12 cellular contexts compared by ENCODE assay signal in genomic region chr19:38252385-38252784, GRCh38. TPM values are rescaled to one million over a fixed set of nuclear protein-coding genes. Genes with fewer than 3 reads are reported as not detected.
DNase-seq lines count a peak whose midpoint lies in the region; ATAC-seq and TF ChIP-seq lines count a peak whose summit lies in the region.
"Had no signal": no experiment of that assay in that cellular context is flagged by ENCODE, and none has a peak within 500 bp of the region (broad histone marks: within the 10 kb centered on the region; RNA-seq: fewer than 3 reads in every experiment).

No MANE protein-coding gene starts in this region.

- 80 to 92% methylated on average over 5 of the region's 5 CpGs for WGBS in heart right ventricle, 2 donors
- 20 to 57% methylated on average over 1 to 5 of the region's 5 CpGs for WGBS in gastroesophageal sphincter (ENCODE audit: low coverage in 1 of 2), 2 donors
- WGBS in aorta, 2 donors, result 25 to 28% methylated on average over 5 of the region's 5 CpGs

- H3K9ac ChIP-seq in parathyroid adenoma, result no peak overlapping the region

- DNase-seq in heart right ventricle (no peak), left ventricle myocardium superior (no peak), aorta (no peak), amniotic stem cell (lab: John Stamatoyannopoulos, UW) (no peak)
- DNase-seq: NCI-H1436, retina, T1000 had no signal

- H3K27ac ChIP-seq in heart right ventricle (peak overlapping the region; percentile 81 to 98 (median 94)), gastroesophageal sphincter (peak overlapping the region; percentile 89 to 97 (median 96)), parathyroid adenoma (peak overlapping the region; percentile 80), aorta (ENCODE audit: low read depth in 1 of 2, low read length in 2 of 2) (peak overlapping the region; percentile 96 to 99)

- peak overlapping the region; percentile 23 to 86 (median 70) for H3K4me3 ChIP-seq in heart right ventricle
- peak overlapping the region; percentile 55 to 81 for H3K4me3 ChIP-seq in gastroesophageal sphincter
- H3K4me3 ChIP-seq in parathyroid adenoma (ENCODE audit: low read depth, low read length), result no peak overlapping the region
- peak overlapping the region; percentile 39 to 53 for H3K4me3 ChIP-seq in aorta (ENCODE audit: low read length in 2 of 2)

- TF ChIP-seq EP300 in gastroesophageal sphincter (IDR thresholded peaks at IDR 0.05), result no peak

- no peak for ATAC-seq in heart right ventricle
- ATAC-seq in left ventricle myocardium superior, result no peak
- no peak for ATAC-seq in gastroesophageal sphincter
- no peak for ATAC-seq in aorta (ENCODE audit: low FRiP score)
- ATAC-seq in HG03175 (IDR thresholded peaks at IDR 0.05; ENCODE audit: unreplicated experiment), result no peak
- no peak for ATAC-seq in HG02870 (IDR thresholded peaks at IDR 0.05; ENCODE audit: unreplicated experiment)

- no peak for TF ChIP-seq CTCF in heart right ventricle (IDR thresholded peaks at IDR 0.05)
- no peak for TF ChIP-seq CTCF in gastroesophageal sphincter (IDR thresholded peaks at IDR 0.05)
- TF ChIP-seq CTCF in parathyroid adenoma (IDR thresholded peaks at IDR 0.05), result no peak

- H3K9me3 ChIP-seq in heart right ventricle, result no peaks in the 10 kb centered on the region
- no peaks in the 10 kb centered on the region for H3K9me3 ChIP-seq in gastroesophageal sphincter
- H3K9me3 ChIP-seq in parathyroid adenoma (ENCODE audit: control insufficient read depth, low read length), result no peaks in the 10 kb centered on the region
- no peaks in the 10 kb centered on the region for H3K9me3 ChIP-seq in aorta (ENCODE audit: control insufficient read depth, low read length)

- TF ChIP-seq POLR2A in gastroesophageal sphincter (IDR thresholded peaks at IDR 0.05), result no peak

- H2AFZ ChIP-seq in parathyroid adenoma, result no peak overlapping the region

- H3K4me1 ChIP-seq in heart right ventricle, result peaks cover 6 to 87% (median 42%) of the 10 kb centered on the region in 9 donors
- H3K4me1 ChIP-seq in gastroesophageal sphincter, result peaks cover 0 to 84% (median 10%) of the 10 kb centered on the region in 3 donors
- peaks cover 9% of the 10 kb centered on the region for H3K4me1 ChIP-seq in parathyroid adenoma
- H3K4me1 ChIP-seq in aorta (ENCODE audit: control insufficient read depth in 1 of 2, insufficient read depth in 2 of 2, low read length in 2 of 2), result peaks cover 0 to 3% of the 10 kb centered on the region in 2 donors

- H3K4me2 ChIP-seq in parathyroid adenoma (ENCODE audit: low read length), result no peak overlapping the region

- no peaks in the 10 kb centered on the region for H3K79me2 ChIP-seq in parathyroid adenoma

- H3K36me3 ChIP-seq in heart right ventricle (peaks cover 0 to 5% (median 0%) of the 10 kb centered on the region in 9 donors), gastroesophageal sphincter (no peaks in the 10 kb centered on the region), parathyroid adenoma (ENCODE audit: control insufficient read depth, insufficient read depth, low read length) (no peaks in the 10 kb centered on the region), aorta (ENCODE audit: control insufficient read depth in 1 of 2, insufficient read depth in 2 of 2, low read length in 1 of 2) (no peaks in the 10 kb centered on the region)

- intact Hi-C loops in heart right ventricle (cut with DNase I) (loop anchor here in 3 of 10 donors (5.0 kb wide), 1 partner anchor 65 kb away; the partner anchor contains the start of genes KCNK6 (in 3 of the 3) and YIF1B (in 3 of the 3)), left ventricle myocardium superior (cut with micrococcal nuclease) (no loop called here), aorta (cut with DNase I) (loop anchor here (5.0 to 10.0 kb wide), 2 partner anchors 135 to 1152 kb away; partner anchors contain the start of genes ZFP36 (in 2 of the 2), GGN (in 1 of the 2) and SPRED3 (in 1 of the 2))

- H3K27me3 ChIP-seq in heart right ventricle (peaks cover 0 to 29% (median 0%) of the 10 kb centered on the region in 7 donors), gastroesophageal sphincter (peaks cover 7% of the 10 kb centered on the region), parathyroid adenoma (ENCODE audit: control insufficient read depth, insufficient read depth, low read length) (no peaks in the 10 kb centered on the region), aorta (ENCODE audit: control insufficient read depth in 1 of 2, insufficient read depth in 2 of 2, low read length in 1 of 2) (no peaks in the 10 kb centered on the region)

RNA-seq across cellular contexts. Expression of gene PPP1R14A, which starts 3.8 kb away (rescaled TPM):
- total RNA-seq in heart right ventricle, result 10 to 100 TPM; 11.2 to 82.6 (median 20.7) TPM
- 100 to 1,000 TPM in 1 of 2 donors, 10 to 100 TPM in 1; 45.4 to 184 TPM for polyA plus RNA-seq in heart right ventricle
- total RNA-seq in left ventricle myocardium superior, result 27.6 TPM
- total RNA-seq in gastroesophageal sphincter, result 100 to 1,000 TPM; 226 to 468 (median 332) TPM
- total RNA-seq in aorta, result 100 to 1,000 TPM; 306 to 783 TPM
- polyA plus RNA-seq in aorta, result 1,000 to 10,000 TPM; 1,120 to 1,551 TPM
- total RNA-seq: OCI-LY7 had no signal

RNA-seq across cellular contexts. Expression of gene SPINT2, which starts 12.0 kb away (rescaled TPM):
- total RNA-seq in heart right ventricle, result 10 to 100 TPM in 7 of 10 donors, 1 to 10 TPM in 3; 4.5 to 29.2 (median 12.7) TPM
- polyA plus RNA-seq in heart right ventricle, result 10 to 100 TPM in 1 of 2 donors, 1 to 10 TPM in 1; 3.4 to 12.7 TPM
- total RNA-seq in left ventricle myocardium superior, result 9.9 TPM
- total RNA-seq in gastroesophageal sphincter, result 10 to 100 TPM in 2 of 4 donors, 1 to 10 TPM in 2; 2.1 to 51.7 (median 10.9) TPM
- total RNA-seq in aorta, result 100 to 1,000 TPM; 146 to 155 TPM
- 100 to 1,000 TPM; 238 to 292 TPM for polyA plus RNA-seq in aorta

RNA-seq across cellular contexts. Expression of gene DPF1, which starts 28.4 kb away (rescaled TPM):
- under 1 TPM in 6 of 10 donors, not detected in 4; 0.16 to 0.72 (median 0.30) TPM for total RNA-seq in heart right ventricle
- under 1 TPM in 1 of 2 donors, not detected in 1; 0.09 TPM for polyA plus RNA-seq in heart right ventricle
- 0.40 TPM for total RNA-seq in left ventricle myocardium superior
- not detected for total RNA-seq in gastroesophageal sphincter
- total RNA-seq in aorta, result 1 to 10 TPM; 1.3 to 2.1 TPM
- under 1 TPM in 1 of 2 donors, not detected in 1; 0.72 TPM for polyA plus RNA-seq in aorta

RNA-seq across cellular contexts. Expression of gene C19orf33, which starts 51.7 kb away (rescaled TPM):
- total RNA-seq in heart right ventricle (10 to 100 TPM in 1 of 10 donors, 1 to 10 TPM in 7, not detected in 2; 2.2 to 37.9 (median 3.7) TPM), left ventricle myocardium superior (1.5 TPM), gastroesophageal sphincter (10 to 100 TPM in 1 of 4 donors, 1 to 10 TPM in 2, not detected in 1; 4.7 to 48.7 (median 7.9) TPM), aorta (1 to 10 TPM; 2.0 to 2.2 TPM)
- polyA plus RNA-seq in heart right ventricle (100 to 1,000 TPM in 1 of 2 donors, 10 to 100 TPM in 1; 24.9 to 133 TPM), aorta (100 to 1,000 TPM in 1 of 2 donors, 10 to 100 TPM in 1; 22.7 to 259 TPM)
- total RNA-seq: OCI-LY7 had no signal
